Comparison of ENCODE assay signal across 23 cellular contexts in the genomic region with DNA sequence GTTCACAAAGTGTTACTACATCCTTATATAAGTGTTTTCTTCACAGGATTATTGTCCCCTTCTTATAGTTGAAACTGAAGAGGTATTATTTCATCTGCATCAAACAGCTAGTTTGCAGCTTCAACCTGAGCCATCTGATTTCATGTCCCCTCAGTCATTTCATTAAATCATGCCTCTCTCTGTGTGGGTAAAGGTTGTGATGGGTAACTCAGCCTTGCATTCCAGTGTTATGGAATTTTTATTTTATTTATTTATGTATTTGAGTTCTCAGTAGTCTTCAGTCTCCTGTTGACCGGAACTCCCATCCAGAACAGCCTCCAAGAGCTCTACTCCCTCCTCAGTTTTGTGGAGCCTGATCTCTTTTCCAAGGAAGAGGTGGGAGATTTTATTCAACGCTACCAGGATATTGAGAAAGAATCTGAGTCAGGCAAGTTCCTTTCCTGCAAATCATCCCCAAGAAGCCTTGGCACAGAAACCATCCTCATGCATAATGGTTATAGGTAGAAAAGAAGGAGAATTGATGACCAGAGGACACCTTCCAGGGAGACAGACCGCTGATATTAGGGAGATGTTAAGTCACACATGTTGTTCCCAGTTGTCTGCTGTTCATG. TPM values are rescaled to one million over a fixed set of nuclear protein-coding genes. Genes with fewer than 3 reads are reported as not detected.
DNase-seq lines count a peak whose midpoint lies in the region; ATAC-seq and TF ChIP-seq lines count a peak whose summit lies in the region.
"Had no signal": no experiment of that assay in that cellular context is flagged by ENCODE, and none has a peak within 500 bp of the region (broad histone marks: within the 10 kb centered on the region; RNA-seq: fewer than 3 reads in every experiment).

No MANE protein-coding gene starts in this region.

- no peak overlapping the region for H3K4ac ChIP-seq in mesenchymal stem cell (ENCODE audit: low read depth in 1 of 2, low read length in 2 of 2)

- no peak overlapping the region for H3K4me3 Mint-ChIP-seq in CD14-positive monocyte
- H3K4me3 Mint-ChIP-seq: immature natural killer cell had no signal

- no peaks in the 10 kb centered on the region for H3K27me3 ChIP-seq in mesenchymal stem cell (ENCODE audit: control insufficient read depth in 1 of 2, insufficient read depth in 1 of 2, low read length in 2 of 2)
- H3K27me3 ChIP-seq in upper lobe of left lung = no peaks in the 10 kb centered on the region
- no peaks in the 10 kb centered on the region for H3K27me3 ChIP-seq in sigmoid colon
- H3K27me3 ChIP-seq: BE2C, colonic mucosa, MG63, right lobe of liver, uterus had no signal

- WGBS in mesenchymal stem cell = 84% methylated on average over 2 of the region's 3 CpGs
- 84 to 91% methylated on average over 3 of the region's 3 CpGs for WGBS in upper lobe of left lung, 2 donors
- WGBS in sigmoid colon, 2 donors = 95 to 97% methylated on average over 3 of the region's 3 CpGs

- H3K18ac ChIP-seq in mesenchymal stem cell (ENCODE audit: low read depth in 1 of 2, low read length in 2 of 2) = no peak overlapping the region

- TF ChIP-seq EP300 in upper lobe of left lung (IDR thresholded peaks at IDR 0.05) (no peak), sigmoid colon (IDR thresholded peaks at IDR 0.05) (no peak)

- no peak overlapping the region for H2BK120ac ChIP-seq in mesenchymal stem cell (ENCODE audit: low read depth, low read length)

- no peaks in the 10 kb centered on the region for H3K9me3 Mint-ChIP-seq in CD14-positive monocyte
- H3K9me3 Mint-ChIP-seq: immature natural killer cell had no signal

- H2AFZ ChIP-seq in mesenchymal stem cell (ENCODE audit: low read depth, low read length) = no peak overlapping the region

- H3K4me1 ChIP-seq in mesenchymal stem cell (ENCODE audit: control insufficient read depth, insufficient read depth, low read depth, low read length) = no peaks in the 10 kb centered on the region
- no peaks in the 10 kb centered on the region for H3K4me1 ChIP-seq in upper lobe of left lung
- H3K4me1 ChIP-seq in sigmoid colon = no peaks in the 10 kb centered on the region
- H3K4me1 ChIP-seq: BE2C, colonic mucosa, lower lobe of right lung, right lobe of liver, uterus had no signal

- intact Hi-C loops in CD14-positive monocyte (cut with micrococcal nuclease) (no loop called here), sigmoid colon (cut with DNase I) (no loop called here)

- H3K9me3 ChIP-seq in mesenchymal stem cell (ENCODE audit: control insufficient read depth, low read length) (no peaks in the 10 kb centered on the region), upper lobe of left lung (no peaks in the 10 kb centered on the region), sigmoid colon (no peaks in the 10 kb centered on the region)
- H3K9me3 ChIP-seq: BE2C, colonic mucosa, lower lobe of right lung, MG63, right lobe of liver, uterus had no signal

- H3K4me3 ChIP-seq in choroid plexus epithelial cell (ENCODE audit: low read depth, low read length) (no peak overlapping the region), mesenchymal stem cell (ENCODE audit: insufficient read depth in 1 of 2, low read depth in 1 of 2, low read length in 2 of 2) (no peak overlapping the region), upper lobe of left lung (no peak overlapping the region), sigmoid colon (no peak overlapping the region)
- H3K4me3 ChIP-seq: colonic mucosa, GM12878, lower lobe of right lung, MG63, right lobe of liver, uterus had no signal

- H3K27ac Mint-ChIP-seq in CD14-positive monocyte = no peak overlapping the region
- H3K27ac Mint-ChIP-seq: immature natural killer cell had no signal

- ATAC-seq in upper lobe of left lung (ENCODE audit: low FRiP score in 2 of 2) = no peak
- ATAC-seq: GM12878, lower lobe of right lung, right lobe of liver had no signal

- H3K36me3 Mint-ChIP-seq in CD14-positive monocyte = peaks cover 77 to 92% of the 10 kb centered on the region in 2 donors

- no peak overlapping the region for H3K14ac ChIP-seq in mesenchymal stem cell (ENCODE audit: low read length in 2 of 2)

- H3K23ac ChIP-seq in mesenchymal stem cell (ENCODE audit: low read length in 2 of 2) = no peak overlapping the region

- no peak for TF ChIP-seq CTCF in choroid plexus epithelial cell (conservative IDR thresholded peaks at IDR 0.05; ENCODE audit: low read depth, low read length)
- no peak for TF ChIP-seq CTCF in upper lobe of left lung (IDR thresholded peaks at IDR 0.05)
- TF ChIP-seq CTCF in CD14-positive monocyte (IDR thresholded peaks at IDR 0.05) = no peak
- TF ChIP-seq CTCF in sigmoid colon (IDR thresholded peaks at IDR 0.05) = no peak

- H3K4me2 ChIP-seq in mesenchymal stem cell (ENCODE audit: low read length, poor library complexity, severe bottlenecking) = no peak overlapping the region

- DNase-seq in ELR (ENCODE audit: low read depth) (peak; percentile 75), RKO (ENCODE audit: low spot score) (peak; percentile 20), choroid plexus epithelial cell (ENCODE audit: low read depth) (peak; percentile 63), mesenchymal stem cell (peak; percentile 27), upper lobe of left lung (no peak), CD14-positive monocyte (ENCODE audit: low spot score) (no peak), SIG-M5 (lab: John Stamatoyannopoulos, UW) (no peak), sigmoid colon (no peak)
- DNase-seq: activated gamma-delta T cell; amygdala; BE2C; colonic mucosa; head of caudate nucleus; immature natural killer cell; lower lobe of right lung; MG63; NCI-H1694; occipital lobe; right lobe of liver; stimulated activated CD4-positive, alpha-beta T cell treated with anti-CD3 and anti-CD28 coated beads, Interleukin-2, amount 100 ng/mL, for 24 hours; T-helper 1 cell; uterus had no signal

- H4K91ac ChIP-seq in mesenchymal stem cell (ENCODE audit: low read length) = no peak overlapping the region

- TF ChIP-seq POLR2A in upper lobe of left lung (IDR thresholded peaks at IDR 0.05) (no peak), sigmoid colon (IDR thresholded peaks at IDR 0.05) (no peak)

- H2AK5ac ChIP-seq in mesenchymal stem cell (ENCODE audit: low read length, severe bottlenecking) = no peak overlapping the region

- no peak overlapping the region for H2BK5ac ChIP-seq in mesenchymal stem cell (ENCODE audit: low read depth, low read length, poor library complexity, severe bottlenecking)

- peaks cover 2% of the 10 kb centered on the region for H3K4me1 Mint-ChIP-seq in CD14-positive monocyte
- H3K4me1 Mint-ChIP-seq: immature natural killer cell had no signal

- H2BK15ac ChIP-seq in mesenchymal stem cell (ENCODE audit: low read depth, poor library complexity, severe bottlenecking) = no peak overlapping the region

- H3K36me3 ChIP-seq in mesenchymal stem cell (ENCODE audit: control insufficient read depth in 1 of 2, insufficient read depth in 2 of 2, low read depth in 1 of 2, low read length in 2 of 2) = peaks cover 2 to 73% of the 10 kb centered on the region in 2 experiments
- H3K36me3 ChIP-seq in upper lobe of left lung = peaks cover 10 to 87% (median 24%) of the 10 kb centered on the region in 4 donors
- peaks cover 0 to 82% (median 26%) of the 10 kb centered on the region in 4 donors for H3K36me3 ChIP-seq in sigmoid colon
- H3K36me3 ChIP-seq: colonic mucosa, uterus had no signal

- no peak overlapping the region for H3K27ac ChIP-seq in mesenchymal stem cell (ENCODE audit: low read length, poor library complexity, severe bottlenecking)
- H3K27ac ChIP-seq in upper lobe of left lung = no peak overlapping the region
- no peak overlapping the region for H3K27ac ChIP-seq in sigmoid colon
- H3K27ac ChIP-seq: colonic mucosa, lower lobe of right lung, right lobe of liver, uterus had no signal

- no peak overlapping the region for H4K8ac ChIP-seq in mesenchymal stem cell (ENCODE audit: low read length)

- H2BK12ac ChIP-seq in mesenchymal stem cell (ENCODE audit: low read length in 2 of 2) = no peak overlapping the region

- peaks cover 0 to 3% (median 0%) of the 10 kb centered on the region in 3 donors for H3K27me3 Mint-ChIP-seq in CD14-positive monocyte (ENCODE audit: low read depth in 3 of 3)

- peaks cover 16% of the 10 kb centered on the region for H3K79me1 ChIP-seq in mesenchymal stem cell (replicated peaks; ENCODE audit: low read length, poor library complexity, severe bottlenecking)

- H3K9ac ChIP-seq in mesenchymal stem cell (ENCODE audit: low read length) = peak overlapping the region; percentile 37

RNA-seq across cellular contexts. Expression of a gene that starts 21.8 kb away (rescaled TPM):
- 15.6 TPM for polyA plus RNA-seq in mesenchymal stem cell (2013, experiment 1 of 2)
- polyA plus RNA-seq in mesenchymal stem cell (2013, experiment 2 of 2) = 15.9 TPM
- total RNA-seq in upper lobe of left lung (10 to 100 TPM; 24.8 to 48.6 (median 34.6) TPM), sigmoid colon (10 to 100 TPM; 19.7 to 27.4 (median 23.6) TPM)
- polyA plus RNA-seq in CD14-positive monocyte (10 to 100 TPM; 13.1 to 15.2 TPM), sigmoid colon (10 to 100 TPM; 12.6 to 20.6 (median 18.3) TPM)

RNA-seq across cellular contexts. Expression of a gene that starts 39.1 kb away (rescaled TPM):
- 0.51 TPM for polyA plus RNA-seq in mesenchymal stem cell (2013, experiment 1 of 2)
- polyA plus RNA-seq in mesenchymal stem cell (2013, experiment 2 of 2) = 0.56 TPM
- total RNA-seq in upper lobe of left lung (100 to 1,000 TPM in 4 of 6 donors, 10 to 100 TPM in 2; 37.4 to 258 (median 121) TPM), sigmoid colon (1 to 10 TPM; 1.9 to 7.1 (median 3.2) TPM)
- polyA plus RNA-seq in CD14-positive monocyte (10 to 100 TPM; 16.8 to 18.0 TPM), sigmoid colon (10 to 100 TPM; 10.2 to 48.8 (median 40.2) TPM)

Comparison
In these comparisons a context has a peak if more than half of its experiments do, and no peak if none do; other contexts are left out.
1. DNase-seq: peak in ELR (single experiment), RKO (single experiment), choroid plexus epithelial cell (single experiment) and mesenchymal stem cell (single experiment); none in upper lobe of left lung (0 of 2), CD14-positive monocyte (single experiment), SIG-M5 (single experiment) and sigmoid colon (single experiment).
2. RNA of a gene that starts 39.1 kb away (total RNA-seq): 37.4 to 258 TPM in upper lobe of left lung; 1.9 to 7.1 TPM in sigmoid colon; every median in the first group is over 4 times any median in the second.